Comparison of ENCODE assay signal across 19 cellular contexts in the genomic region with DNA sequence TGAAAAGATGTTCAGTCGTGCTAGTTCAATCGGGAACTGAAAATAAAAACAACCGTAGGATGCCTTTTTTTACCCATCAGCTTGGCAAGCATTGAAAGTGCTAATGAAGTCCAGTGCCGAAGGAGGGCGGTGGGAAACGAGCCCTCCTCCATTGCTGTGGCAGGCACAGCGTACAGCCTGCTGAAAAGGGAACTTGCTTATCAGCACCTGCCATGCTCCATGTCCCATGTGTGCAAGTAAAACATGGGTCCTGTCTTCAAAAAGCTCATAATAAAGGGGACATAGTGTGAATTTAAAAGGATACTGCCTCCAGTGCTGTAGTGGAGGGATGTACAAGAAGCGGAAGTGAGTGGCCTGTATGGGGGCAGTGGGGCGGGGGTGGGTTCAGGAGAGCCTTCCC.
"Had no signal": no experiment of that assay in that cellular context is flagged by ENCODE, and none has a peak within 500 bp of the region (broad histone marks: within the 10 kb centered on the region; RNA-seq: fewer than 3 reads in every experiment).

No MANE protein-coding gene starts in this region.

- H3K4me1 ChIP-seq: parathyroid adenoma, right lobe of liver, stomach, testis, upper lobe of left lung had no signal

- H3K79me2 ChIP-seq: hepatocyte, parathyroid adenoma had no signal

- ATAC-seq: effector memory CD8-positive, alpha-beta T cell; left cardiac atrium; natural killer cell treated with Interleukin-12 subunit alpha and Interleukin-12 subunit beta and Interleukin-15 and Interleukin-18, amount 100 ng/mL, for 72 hours; right lobe of liver had no signal

- DNase-seq: activated CD4-positive, alpha-beta memory T cell treated with anti-CD3 and anti-CD28 coated beads for 36 hours; activated naive CD8-positive, alpha-beta T cell treated with anti-CD3 and anti-CD28 coated beads, Interleukin-2, amount 10 ng/mL, durations not matched to agents 7 days and 5 days; activated T-cell treated with anti-CD3 and anti-CD28 coated beads for 4 hours; amygdala; effector memory CD8-positive, alpha-beta T cell; foreskin fibroblast; left cardiac atrium; right lobe of liver; small intestine; stimulated activated CD4-positive, alpha-beta T cell treated with anti-CD3 and anti-CD28 coated beads, Interleukin-15, amount 100 ng/mL, for 24 hours; stimulated activated CD4-positive, alpha-beta T cell treated with anti-CD3 and anti-CD28 coated beads, Interleukin-2, amount 100 ng/mL, for 48 hours; stomach; testis; upper lobe of left lung had no signal

- H3K4me2 ChIP-seq: hepatocyte had no signal

- H3K27ac Mint-ChIP-seq: activated CD4-positive, alpha-beta memory T cell treated with anti-CD3 and anti-CD28 coated beads for 36 hours; activated naive CD8-positive, alpha-beta T cell treated with anti-CD3 and anti-CD28 coated beads, Interleukin-2, amount 10 ng/mL, durations not matched to agents 7 days and 5 days; effector memory CD8-positive, alpha-beta T cell; natural killer cell treated with Interleukin-12 subunit alpha and Interleukin-12 subunit beta and Interleukin-15 and Interleukin-18, amount 100 ng/mL, for 72 hours; T-helper 2 cell treated with Interferon-gamma antibody and Interleukin-4, amounts not matched to agents 5 μg/mL and 100 μg/mL, for 36 hours had no signal

- H3K4me3 ChIP-seq: hepatocyte, right lobe of liver, stomach, testis, upper lobe of left lung had no signal

- H3K4me3 Mint-ChIP-seq: activated CD4-positive, alpha-beta memory T cell treated with anti-CD3 and anti-CD28 coated beads for 36 hours; activated naive CD8-positive, alpha-beta T cell treated with anti-CD3 and anti-CD28 coated beads, Interleukin-2, amount 10 ng/mL, durations not matched to agents 7 days and 5 days; effector memory CD8-positive, alpha-beta T cell; natural killer cell treated with Interleukin-12 subunit alpha and Interleukin-12 subunit beta and Interleukin-15 and Interleukin-18, amount 100 ng/mL, for 72 hours; T-helper 2 cell treated with Interferon-gamma antibody and Interleukin-4, amounts not matched to agents 5 μg/mL and 100 μg/mL, for 36 hours had no signal

- H3K36me3 Mint-ChIP-seq: activated CD4-positive, alpha-beta memory T cell treated with anti-CD3 and anti-CD28 coated beads for 36 hours; activated naive CD8-positive, alpha-beta T cell treated with anti-CD3 and anti-CD28 coated beads, Interleukin-2, amount 10 ng/mL, durations not matched to agents 7 days and 5 days; natural killer cell treated with Interleukin-12 subunit alpha and Interleukin-12 subunit beta and Interleukin-15 and Interleukin-18, amount 100 ng/mL, for 72 hours had no signal

- H3K9me3 Mint-ChIP-seq: activated CD4-positive, alpha-beta memory T cell treated with anti-CD3 and anti-CD28 coated beads for 36 hours; activated naive CD8-positive, alpha-beta T cell treated with anti-CD3 and anti-CD28 coated beads, Interleukin-2, amount 10 ng/mL, durations not matched to agents 7 days and 5 days; effector memory CD8-positive, alpha-beta T cell; natural killer cell treated with Interleukin-12 subunit alpha and Interleukin-12 subunit beta and Interleukin-15 and Interleukin-18, amount 100 ng/mL, for 72 hours; T-helper 2 cell treated with Interferon-gamma antibody and Interleukin-4, amounts not matched to agents 5 μg/mL and 100 μg/mL, for 36 hours had no signal

- H3K27me3 ChIP-seq: hepatocyte, right lobe of liver, stomach, testis, upper lobe of left lung had no signal

- H3K9me3 ChIP-seq: right lobe of liver, stomach, testis, upper lobe of left lung had no signal

- H2AFZ ChIP-seq: hepatocyte, parathyroid adenoma had no signal

- H3K27ac ChIP-seq: hepatocyte, parathyroid adenoma, right lobe of liver, stomach, testis, upper lobe of left lung had no signal

- H3K4me1 Mint-ChIP-seq: activated naive CD8-positive, alpha-beta T cell treated with anti-CD3 and anti-CD28 coated beads, Interleukin-2, amount 10 ng/mL, durations not matched to agents 7 days and 5 days had no signal

- H3K36me3 ChIP-seq: right lobe of liver had no signal

- H3K27me3 Mint-ChIP-seq: activated naive CD8-positive, alpha-beta T cell treated with anti-CD3 and anti-CD28 coated beads, Interleukin-2, amount 10 ng/mL, durations not matched to agents 7 days and 5 days had no signal

- FAIRE-seq: islet of Langerhans, small intestine had no signal

- H3K9ac ChIP-seq: parathyroid adenoma had no signal
